8 cellular contexts compared by ENCODE assay signal in genomic region chr9:105447386-105447813, GRCh38. TPM values are rescaled to one million over a fixed set of nuclear protein-coding genes. Genes with fewer than 3 reads are reported as not detected.
DNase-seq lines count a peak whose midpoint lies in the region; ATAC-seq and TF ChIP-seq lines count a peak whose summit lies in the region.

No MANE protein-coding gene starts in this region.

- peak overlapping the region; percentile 49 for H3K4me3 ChIP-seq in NB4 (ENCODE audit: low read depth, low read length)
- H3K4me3 ChIP-seq in coronary artery: peak overlapping the region; percentile 99

- H3K36me3 Mint-ChIP-seq in CD14-positive monocyte (no peaks in the 10 kb centered on the region), nephron progenitor cell (ENCODE audit: low read depth) (peaks cover 15% of the 10 kb centered on the region)

- H3K27me3 Mint-ChIP-seq in CD14-positive monocyte (ENCODE audit: low read depth in 3 of 3): peaks cover 0 to 5% (median 3%) of the 10 kb centered on the region in 3 donors
- peaks cover 10% of the 10 kb centered on the region for H3K27me3 Mint-ChIP-seq in nephron progenitor cell (ENCODE audit: low read depth, poor library complexity)

- peaks cover 0 to 4% (median 0%) of the 10 kb centered on the region in 7 donors for H3K9me3 Mint-ChIP-seq in CD14-positive monocyte
- no peaks in the 10 kb centered on the region for H3K9me3 Mint-ChIP-seq in nephron progenitor cell

- no peak for DNase-seq in CD14-positive monocyte (ENCODE audit: low spot score)
- no peak for DNase-seq in NB4 (ENCODE audit: low read depth)
- no peak for DNase-seq in coronary artery (ENCODE audit: low spot score)
- DNase-seq in nephron progenitor cell: no peak
- no peak for DNase-seq in mesenteric fat pad (ENCODE audit: low spot score)
- no peak for DNase-seq in SHP77 treated with DMSO at 0.1 percent for 48 hours (lab: John Stamatoyannopoulos, UW)
- no peak for DNase-seq in NCI-H2107 (lab: John Stamatoyannopoulos, UW)

- peaks cover 16% of the 10 kb centered on the region for H3K4me1 Mint-ChIP-seq in CD14-positive monocyte
- H3K4me1 Mint-ChIP-seq in nephron progenitor cell: peaks cover 69% of the 10 kb centered on the region

- intact Hi-C loops in CD14-positive monocyte (cut with micrococcal nuclease): no loop called here

- no peak for ATAC-seq in GM21529 (IDR thresholded peaks at IDR 0.05; ENCODE audit: unreplicated experiment)

- H3K27ac ChIP-seq in coronary artery: peak overlapping the region; percentile 75 to 86

- no peak for TF ChIP-seq CTCF in CD14-positive monocyte (IDR thresholded peaks at IDR 0.05)
- no peak for TF ChIP-seq CTCF in NB4 (IDR thresholded peaks at IDR 0.05; ENCODE audit: low read depth, low read length)
- no peak for TF ChIP-seq CTCF in coronary artery (IDR thresholded peaks at IDR 0.05)
- no peak for TF ChIP-seq CTCF in nephron progenitor cell (IDR thresholded peaks at IDR 0.05)

- TF ChIP-seq POLR2A in NB4 (IDR thresholded peaks at IDR 0.05; ENCODE audit: extremely low read depth, insufficient read length): no peak

- H3K27ac Mint-ChIP-seq in CD14-positive monocyte (peak overlapping the region in 6 of 7 donors; percentile 41 to 88 (median 79)), nephron progenitor cell (peak overlapping the region; percentile 88)

- peak overlapping the region; percentile 83 to 91 for H3K4me3 Mint-ChIP-seq in CD14-positive monocyte
- H3K4me3 Mint-ChIP-seq in nephron progenitor cell: peak overlapping the region; percentile 93

RNA-seq across cellular contexts. Expression of gene FSD1L, which starts 0.4 kb away (rescaled TPM):
- 1 to 10 TPM in 1 of 2 donors, under 1 TPM in 1; 0.96 to 3.2 TPM for polyA plus RNA-seq in CD14-positive monocyte
- 5.1 TPM for total RNA-seq in mesenteric fat pad
